Comparison of ENCODE assay signal across 16 cellular contexts in genomic region chr12:179131-179884, GRCh38. TPM values are rescaled to one million over a fixed set of nuclear protein-coding genes. Genes with fewer than 3 reads are reported as not detected.
DNase-seq lines count a peak whose midpoint lies in the region; ATAC-seq and TF ChIP-seq lines count a peak whose summit lies in the region.
"Had no signal": no experiment of that assay in that cellular context is flagged by ENCODE, and none has a peak within 500 bp of the region (broad histone marks: within the 10 kb centered on the region; RNA-seq: fewer than 3 reads in every experiment).

No MANE protein-coding gene starts in this region.

- DNase-seq in H7 = peak; percentile 66
- DNase-seq in NCI-H2107 (lab: John Stamatoyannopoulos, UW) = peak; percentile 57
- peak; percentile 54 for DNase-seq in dermis blood vessel endothelial cell
- DNase-seq in RWPE1 (ENCODE audit: low spot score) = no peak
- no peak for DNase-seq in SW480 (ENCODE audit: low spot score)
- DNase-seq: CD8-positive, alpha-beta T cell; left colon; NCI-H2029 treated with DMSO at 0.1 percent for 48 hours; spleen; T-helper 2 cell had no signal

- H3K27me3 ChIP-seq in H7 (ENCODE audit: control insufficient read depth, insufficient read depth, low read length) = no peaks in the 10 kb centered on the region; the same call in 1 of the 2 replicates
- no peaks in the 10 kb centered on the region for H3K27me3 ChIP-seq in parathyroid adenoma (ENCODE audit: control insufficient read depth, insufficient read depth, low read length)
- H3K27me3 ChIP-seq: ascending aorta, neutrophil had no signal

- H3K4me3 ChIP-seq in H7 (ENCODE audit: insufficient read depth, low read depth, low read length) (no peak overlapping the region), parathyroid adenoma (ENCODE audit: low read depth, low read length) (no peak overlapping the region)
- H3K4me3 ChIP-seq: ascending aorta, spleen had no signal

- no peaks in the 10 kb centered on the region for H3K36me3 ChIP-seq in H7 (replicated peaks; ENCODE audit: control insufficient read depth, insufficient read depth, low read length)
- no peaks in the 10 kb centered on the region for H3K36me3 ChIP-seq in parathyroid adenoma (ENCODE audit: control insufficient read depth, insufficient read depth, low read length)
- H3K36me3 ChIP-seq: ascending aorta, neutrophil, spleen had no signal

- POLR2A ChIA-PET in RWPE1 (lab: Yijun Ruan, JAX; ENCODE audit: low non-redundant PET) = no interaction called here

- CTCF ChIA-PET in RWPE1 (lab: Yijun Ruan, JAX) = interaction anchor here (1.2 kb wide), 1 partner anchor 9 kb away, joined by 5 read pairs; no protein-coding TSS in a partner anchor

- no peak overlapping the region for H3K9ac ChIP-seq in parathyroid adenoma

- H3K27ac ChIP-seq in parathyroid adenoma (peak overlapping the region; percentile 99), RWPE1 (no peak overlapping the region)
- H3K27ac ChIP-seq: ascending aorta, neutrophil, spleen had no signal

- peaks cover 65% of the 10 kb centered on the region for H3K4me1 ChIP-seq in parathyroid adenoma

- peak overlapping the region; percentile 51 for H2AFZ ChIP-seq in parathyroid adenoma

- no peaks in the 10 kb centered on the region for H3K9me3 ChIP-seq in parathyroid adenoma (ENCODE audit: control insufficient read depth, low read length)
- H3K9me3 ChIP-seq: ascending aorta, neutrophil, spleen had no signal

- ATAC-seq in SK-N-SH treated with all-trans-retinoic acid at 6 μM for 48 hours (no peak), HG03342 (IDR thresholded peaks at IDR 0.05; ENCODE audit: unreplicated experiment) (no peak)
- ATAC-seq: CD8-positive, alpha-beta T cell; left colon; Panc1 had no signal

- no peak for TF ChIP-seq CTCF in parathyroid adenoma (IDR thresholded peaks at IDR 0.05)
- no peak for TF ChIP-seq CTCF in RWPE1 (conservative IDR thresholded peaks at IDR 0.05; ENCODE audit: low read depth)

- no peaks in the 10 kb centered on the region for H3K79me2 ChIP-seq in parathyroid adenoma

- no peak overlapping the region for H3K4me2 ChIP-seq in parathyroid adenoma (ENCODE audit: low read length)

TF ChIP-seq in SK-N-SH treated with all-trans-retinoic acid at 6 μM for 48 hours, 23 proteins besides CTCF, POLR2A, EP300 and RAD21:
- TF ChIP-seq RARB (CRISPR knock-in tag; IDR thresholded peaks at IDR 0.05) (no peak), TCF4 (CRISPR knock-in tag; IDR thresholded peaks at IDR 0.05; ENCODE audit: borderline replicate concordance) (no peak), CREB5 (CRISPR knock-in tag; IDR thresholded peaks at IDR 0.05; ENCODE audit: low read depth) (no peak), ESRRG (CRISPR knock-in tag; IDR thresholded peaks at IDR 0.05) (no peak), ZFP3 (CRISPR knock-in tag; IDR thresholded peaks at IDR 0.05) (no peak), POU6F1 (CRISPR knock-in tag; IDR thresholded peaks at IDR 0.05; ENCODE audit: borderline replicate concordance, low read depth) (no peak), ZC3H10 (CRISPR knock-in tag; IDR thresholded peaks at IDR 0.05) (no peak), SNAI2 (CRISPR knock-in tag; IDR thresholded peaks at IDR 0.05) (no peak), BACH2 (CRISPR knock-in tag; IDR thresholded peaks at IDR 0.05; ENCODE audit: borderline replicate concordance) (no peak), CSDC2 (CRISPR knock-in tag; IDR thresholded peaks at IDR 0.05) (no peak), CSRNP3 (CRISPR knock-in tag; IDR thresholded peaks at IDR 0.05) (no peak), TOX (CRISPR knock-in tag; IDR thresholded peaks at IDR 0.05; ENCODE audit: borderline replicate concordance) (no peak), PATZ1 (CRISPR knock-in tag; IDR thresholded peaks at IDR 0.05; ENCODE audit: borderline replicate concordance) (no peak), ZFP30 (CRISPR knock-in tag; IDR thresholded peaks at IDR 0.05) (no peak), ARNTL (CRISPR knock-in tag; IDR thresholded peaks at IDR 0.05; ENCODE audit: borderline replicate concordance, low read depth) (no peak), ISL1 (CRISPR knock-in tag; IDR thresholded peaks at IDR 0.05) (no peak)
TF ChIP-seq in SK-N-SH treated with all-trans-retinoic acid at 6 μM for 48 hours: peak in this region for 0.

RNA-seq across cellular contexts. Expression of gene SLC6A12, which starts 34.6 kb away (rescaled TPM):
- 0.31 TPM in 1 of 2 replicates, not detected in the other for total RNA-seq in H7 (2014; rRNA removed; shearing (Covaris generic))
- total RNA-seq in dermis blood vessel endothelial cell = 0.34 TPM in 1 of 2 replicates, not detected in the other
- total RNA-seq: CD8-positive, alpha-beta T cell had no signal

Comparison
In these comparisons a context has a peak if more than half of its experiments do, and no peak if none do; other contexts are left out.
1. DNase-seq: peak in H7 (single experiment), NCI-H2107 (single experiment) and dermis blood vessel endothelial cell (single experiment); none in RWPE1 (single experiment) and SW480 (single experiment).